8 cellular contexts compared by ENCODE assay signal in the genomic region with DNA sequence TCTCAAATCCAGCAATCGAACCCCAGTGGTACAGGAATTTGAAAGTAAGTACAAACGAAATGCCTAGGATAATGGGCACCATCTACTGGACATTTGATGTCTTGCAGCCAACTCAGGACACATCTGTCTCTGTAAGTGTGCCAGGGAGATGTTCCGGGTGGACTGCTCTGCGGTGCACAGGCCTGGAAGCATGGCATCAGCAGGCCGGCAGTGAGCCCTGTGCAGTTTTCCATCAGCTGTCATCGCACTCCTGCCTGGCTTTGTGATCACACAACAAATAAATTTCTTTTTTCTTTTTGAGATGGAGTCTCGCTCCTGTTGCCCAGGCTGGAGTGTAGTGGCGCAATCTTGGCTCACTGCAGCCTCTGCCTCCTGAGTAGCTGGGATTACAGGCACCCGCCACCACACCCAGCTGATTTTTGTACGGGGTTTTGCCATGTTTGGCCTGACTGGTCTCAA.
DNase-seq lines count a peak whose midpoint lies in the region; ATAC-seq and TF ChIP-seq lines count a peak whose summit lies in the region.

No MANE protein-coding gene starts in this region.

- peak; percentile 81 for ATAC-seq in HG03097 (IDR thresholded peaks at IDR 0.05; ENCODE audit: low FRiP score, unreplicated experiment)
- ATAC-seq in activated T-cell treated with anti-CD3 and anti-CD28 coated beads, Interleukin-2, amount 50 U/mL, for 72 hours (replicated peaks in 1 of 2): peak; percentile 75 to 77
- peak; percentile 54 to 62 for ATAC-seq in natural killer cell treated with Interleukin-12 subunit alpha and Interleukin-12 subunit beta and Interleukin-15 and Interleukin-18, amount 100 ng/mL, for 72 hours
- ATAC-seq in upper lobe of left lung (ENCODE audit: low FRiP score in 2 of 2): peak; percentile 81 to 89

- H3K4me1 ChIP-seq in upper lobe of left lung: peaks cover 0 to 6% (median 5%) of the 10 kb centered on the region in 4 donors

- WGBS in upper lobe of left lung, 2 donors: 50 to 53% methylated on average over 10 of the region's 10 CpGs

- TF ChIP-seq POLR2A in upper lobe of left lung (IDR thresholded peaks at IDR 0.05): no peak

- H3K9me3 ChIP-seq in upper lobe of left lung: no peaks in the 10 kb centered on the region

- H3K4me3 Mint-ChIP-seq in activated T-cell treated with anti-CD3 and anti-CD28 coated beads, Interleukin-2, amount 50 U/mL, for 72 hours: peak overlapping the region in 1 of 2 donors; percentile 23
- no peak overlapping the region for H3K4me3 Mint-ChIP-seq in natural killer cell treated with Interleukin-12 subunit alpha and Interleukin-12 subunit beta and Interleukin-15 and Interleukin-18, amount 100 ng/mL, for 72 hours

- H3K27me3 ChIP-seq in upper lobe of left lung: no peaks in the 10 kb centered on the region

- DNase-seq in activated T-cell treated with anti-CD3 and anti-CD28 coated beads for 1 hour (ENCODE audit: low read depth) (peak; percentile 14), NCI-H524 treated with DMSO at 0.1 percent for 48 hours (lab: John Stamatoyannopoulos, UW) (peak; percentile 21), fibroblast of pulmonary artery (ENCODE audit: low read depth) (peak; percentile 92), upper lobe of left lung (peak in 1 of 2 donors; percentile 25)
- no peak for DNase-seq in activated T-cell treated with anti-CD3 and anti-CD28 coated beads, Interleukin-2, amount 50 U/mL, for 1 hour
- DNase-seq in activated T-cell treated with anti-CD3 and anti-CD28 coated beads, Interleukin-2, amount 50 U/mL, for 72 hours: peak; percentile 43 to 48
- no peak for DNase-seq in natural killer cell treated with Interleukin-12 subunit alpha and Interleukin-12 subunit beta and Interleukin-15 and Interleukin-18, amount 100 ng/mL, for 72 hours (ENCODE audit: low spot score)

- H3K27ac ChIP-seq in upper lobe of left lung: peak overlapping the region in 2 of 4 donors; percentile 23 to 54

- no peaks in the 10 kb centered on the region for H3K27me3 Mint-ChIP-seq in activated T-cell treated with anti-CD3 and anti-CD28 coated beads, Interleukin-2, amount 50 U/mL, for 72 hours (ENCODE audit: low read depth)
- peaks cover 6 to 7% of the 10 kb centered on the region in 2 donors for H3K27me3 Mint-ChIP-seq in natural killer cell treated with Interleukin-12 subunit alpha and Interleukin-12 subunit beta and Interleukin-15 and Interleukin-18, amount 100 ng/mL, for 72 hours

- peaks cover 5% of the 10 kb centered on the region for H3K4me1 Mint-ChIP-seq in activated T-cell treated with anti-CD3 and anti-CD28 coated beads, Interleukin-2, amount 50 U/mL, for 72 hours (ENCODE audit: low read depth)
- peaks cover 6 to 7% of the 10 kb centered on the region in 2 donors for H3K4me1 Mint-ChIP-seq in natural killer cell treated with Interleukin-12 subunit alpha and Interleukin-12 subunit beta and Interleukin-15 and Interleukin-18, amount 100 ng/mL, for 72 hours (ENCODE audit: low read depth in 2 of 2)

- H3K36me3 Mint-ChIP-seq in activated T-cell treated with anti-CD3 and anti-CD28 coated beads, Interleukin-2, amount 50 U/mL, for 72 hours (ENCODE audit: insufficient read depth in 2 of 2): peaks cover 0 to 2% of the 10 kb centered on the region in 2 donors
- no peaks in the 10 kb centered on the region for H3K36me3 Mint-ChIP-seq in natural killer cell treated with Interleukin-12 subunit alpha and Interleukin-12 subunit beta and Interleukin-15 and Interleukin-18, amount 100 ng/mL, for 72 hours

- no peak overlapping the region for H3K27ac Mint-ChIP-seq in activated T-cell treated with anti-CD3 and anti-CD28 coated beads, Interleukin-2, amount 50 U/mL, for 72 hours
- no peak overlapping the region for H3K27ac Mint-ChIP-seq in natural killer cell treated with Interleukin-12 subunit alpha and Interleukin-12 subunit beta and Interleukin-15 and Interleukin-18, amount 100 ng/mL, for 72 hours

- H3K9me3 Mint-ChIP-seq in activated T-cell treated with anti-CD3 and anti-CD28 coated beads, Interleukin-2, amount 50 U/mL, for 72 hours: no peaks in the 10 kb centered on the region
- H3K9me3 Mint-ChIP-seq in natural killer cell treated with Interleukin-12 subunit alpha and Interleukin-12 subunit beta and Interleukin-15 and Interleukin-18, amount 100 ng/mL, for 72 hours: no peaks in the 10 kb centered on the region

- peaks cover 0 to 9% (median 0%) of the 10 kb centered on the region in 4 donors for H3K36me3 ChIP-seq in upper lobe of left lung

- H3K4me3 ChIP-seq in fibroblast of pulmonary artery (replicated peaks; ENCODE audit: low read depth, low read length) (no peak overlapping the region), upper lobe of left lung (no peak overlapping the region)

- TF ChIP-seq EP300 in upper lobe of left lung (IDR thresholded peaks at IDR 0.05): no peak

- TF ChIP-seq CTCF in fibroblast of pulmonary artery (IDR thresholded peaks at IDR 0.05; ENCODE audit: low read length, missing control alignments): peak; percentile 95
- TF ChIP-seq CTCF in upper lobe of left lung (IDR thresholded peaks at IDR 0.05): peak; percentile 66 to 85 (median 76)

Comparison
In these comparisons a context has a peak if more than half of its experiments do, and no peak if none do; other contexts are left out.
1. DNase-seq: peak in activated T-cell treated with anti-CD3 and anti-CD28 coated beads for 1 hour (single experiment), NCI-H524 treated with DMSO at 0.1 percent for 48 hours (single experiment), activated T-cell treated with anti-CD3 and anti-CD28 coated beads, Interleukin-2, amount 50 U/mL, for 72 hours (2 of 2) and fibroblast of pulmonary artery (single experiment); none in activated T-cell treated with anti-CD3 and anti-CD28 coated beads, Interleukin-2, amount 50 U/mL, for 1 hour (single experiment) and natural killer cell treated with Interleukin-12 subunit alpha and Interleukin-12 subunit beta and Interleukin-15 and Interleukin-18, amount 100 ng/mL, for 72 hours (single experiment).
2. Peak in every context shown above with its lines, with median percentiles within 50 percentile points of each other: ATAC-seq.